ENCODE assay signal across 12 cellular contexts in the genomic region with DNA sequence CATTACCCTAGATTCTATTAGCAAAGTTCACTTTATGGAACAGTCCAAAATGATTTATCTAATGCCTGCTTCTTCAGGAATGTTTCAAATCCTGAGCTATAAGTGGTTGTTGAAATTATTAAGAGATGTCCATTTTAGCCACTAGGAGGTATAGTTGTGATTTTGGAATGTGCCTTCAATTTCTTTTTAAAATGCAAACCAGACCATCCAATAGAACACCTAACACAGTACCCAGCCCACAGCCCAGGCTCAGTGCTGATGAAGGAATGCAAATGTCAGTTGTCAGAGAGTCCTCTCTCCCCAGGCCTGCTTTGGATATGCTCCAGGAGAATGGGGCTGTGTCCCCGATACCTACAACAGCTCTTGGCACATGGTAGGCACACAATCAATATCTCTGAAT.
A peak's percentile ranks its signal among the peaks of the same experiment; 100 is the strongest.
DNase-seq lines count a peak whose midpoint lies in the region; ATAC-seq and TF ChIP-seq lines count a peak whose summit lies in the region.
"Had no signal": no experiment of that assay in that cellular context is flagged by ENCODE, and none has a peak within 500 bp of the region (broad histone marks: within the 10 kb centered on the region; RNA-seq: fewer than 3 reads in every experiment).

No MANE protein-coding gene starts in this region.

- ATAC-seq in lower lobe of right lung = no peak
- ATAC-seq: K562 had no signal

- H3K27me3 Mint-ChIP-seq in glutamatergic neuron (ENCODE audit: unreplicated experiment) = no peaks in the 10 kb centered on the region
- H3K27me3 Mint-ChIP-seq in CD8-positive, alpha-beta memory T cell = peaks cover 7 to 22% of the 10 kb centered on the region in 2 donors

- CTCF ChIA-PET in AG04450 (lab: Charles Lee) = interaction anchor here (0.6 to 6.4 kb wide), 26 partner anchors 10 to 494 kb away, joined by 3 to 105 read pairs (median 4); no protein-coding TSS in a partner anchor
- CTCF ChIA-PET in CD8-positive, alpha-beta memory T cell (lab: Charles Lee) = no interaction called here

- H3K4me1 ChIP-seq in GM23248 (ENCODE audit: insufficient read depth) (no peaks in the 10 kb centered on the region), lower lobe of right lung (no peaks in the 10 kb centered on the region)
- no peaks in the 10 kb centered on the region for H3K4me1 ChIP-seq in CD8-positive, alpha-beta memory T cell (ENCODE audit: insufficient read depth, low read length)
- H3K4me1 ChIP-seq: colonic mucosa had no signal

- no peaks in the 10 kb centered on the region for H3K9me3 Mint-ChIP-seq in glutamatergic neuron (ENCODE audit: unreplicated experiment)
- H3K9me3 Mint-ChIP-seq in CD8-positive, alpha-beta memory T cell = no peaks in the 10 kb centered on the region
- H3K9me3 Mint-ChIP-seq: activated T-cell treated with anti-CD3 and anti-CD28 coated beads, Interleukin-2, amount 50 U/mL, for 24 hours had no signal

- no peak overlapping the region for H3K27ac Mint-ChIP-seq in glutamatergic neuron (ENCODE audit: unreplicated experiment)
- H3K27ac Mint-ChIP-seq in CD8-positive, alpha-beta memory T cell = no peak overlapping the region
- H3K27ac Mint-ChIP-seq: activated T-cell treated with anti-CD3 and anti-CD28 coated beads, Interleukin-2, amount 50 U/mL, for 24 hours had no signal

- H3K36me3 ChIP-seq in GM23248 (ENCODE audit: low read depth) (no peaks in the 10 kb centered on the region), lower lobe of right lung (no peaks in the 10 kb centered on the region)
- no peaks in the 10 kb centered on the region for H3K36me3 ChIP-seq in CD8-positive, alpha-beta memory T cell (ENCODE audit: insufficient read depth, low read length)
- H3K36me3 ChIP-seq: colonic mucosa had no signal

- H2AFZ ChIP-seq in GM23248 = no peak overlapping the region

- intact Hi-C loops in lower lobe of right lung (cut with DNase I) = no loop called here

- H3K9me3 ChIP-seq in AG04450 (ENCODE audit: control insufficient read depth, insufficient read depth, low read length) (no peaks in the 10 kb centered on the region), GM23248 (ENCODE audit: low read depth) (no peaks in the 10 kb centered on the region), lower lobe of right lung (no peaks in the 10 kb centered on the region)
- H3K9me3 ChIP-seq in CD8-positive, alpha-beta memory T cell (ENCODE audit: low read length) = no peaks in the 10 kb centered on the region
- H3K9me3 ChIP-seq: colonic mucosa had no signal

- H3K27ac ChIP-seq in AG04450 (ENCODE audit: low read depth, low read length) (no peak overlapping the region), GM23248 (no peak overlapping the region), lower lobe of right lung (no peak overlapping the region)
- H3K27ac ChIP-seq in CD8-positive, alpha-beta memory T cell (ENCODE audit: low read depth, low read length) = no peak overlapping the region
- H3K27ac ChIP-seq: colonic mucosa had no signal

- H3K4me2 ChIP-seq in GM23248 (ENCODE audit: unreplicated experiment) = no peak overlapping the region

- DNase-seq in AG04450 (ENCODE audit: low read depth, low spot score) (no peak), GM23248 (peak; percentile 52), SW480 (ENCODE audit: low spot score) (peak; percentile 58), glutamatergic neuron (no peak), cerebellar nuclear complex (lab: John Stamatoyannopoulos, UW) (no peak), lower lobe of right lung (no peak), HuH-7.5 (ENCODE audit: low spot score) (no peak)
- DNase-seq in CD8-positive, alpha-beta memory T cell = no peak
- DNase-seq: activated T-cell treated with anti-CD3 and anti-CD28 coated beads, Interleukin-2, amount 50 U/mL, for 24 hours; Calu3; colonic mucosa had no signal

- in situ Hi-C loops in GM23248 (cut with MboI) = no loop called here

- peaks cover 7% of the 10 kb centered on the region for H3K36me3 Mint-ChIP-seq in glutamatergic neuron (ENCODE audit: unreplicated experiment)
- H3K36me3 Mint-ChIP-seq in CD8-positive, alpha-beta memory T cell = no peaks in the 10 kb centered on the region

- WGBS in GM23248 (ENCODE audit: low coverage in 1 of 2, low lambda C conversion rate in 2 of 2, missing lambda C conversion rate in 2 of 2), 2 experiments = 18 to 38% methylated on average over 1 of the region's 1 CpG

- no peaks in the 10 kb centered on the region for H3F3A ChIP-seq in GM23248 (ENCODE audit: insufficient read depth)

- H3K27me3 ChIP-seq in AG04450 (ENCODE audit: control insufficient read depth, insufficient read depth, low read length) (peaks cover 41% of the 10 kb centered on the region), GM23248 (replicated peaks; ENCODE audit: insufficient read depth) (no peaks in the 10 kb centered on the region; the same call in none of the 2 replicates), lower lobe of right lung (ENCODE audit: low read depth) (peaks cover 5% of the 10 kb centered on the region)
- no peaks in the 10 kb centered on the region for H3K27me3 ChIP-seq in CD8-positive, alpha-beta memory T cell (ENCODE audit: insufficient read depth, low read length, poor library complexity, severe bottlenecking)
- H3K27me3 ChIP-seq: colonic mucosa had no signal

- H3K4me1 Mint-ChIP-seq in glutamatergic neuron (ENCODE audit: low read depth, unreplicated experiment) = peaks cover 6% of the 10 kb centered on the region
- no peaks in the 10 kb centered on the region for H3K4me1 Mint-ChIP-seq in CD8-positive, alpha-beta memory T cell

- no peaks in the 10 kb centered on the region for H3K9me2 ChIP-seq in GM23248 (ENCODE audit: insufficient read depth)

- no peak overlapping the region for H3K4me3 Mint-ChIP-seq in glutamatergic neuron (ENCODE audit: unreplicated experiment)
- H3K4me3 Mint-ChIP-seq in CD8-positive, alpha-beta memory T cell = no peak overlapping the region
- H3K4me3 Mint-ChIP-seq: activated T-cell treated with anti-CD3 and anti-CD28 coated beads, Interleukin-2, amount 50 U/mL, for 24 hours had no signal

- no peaks in the 10 kb centered on the region for H4K20me1 ChIP-seq in GM23248 (ENCODE audit: insufficient read depth)

- H3K4me3 ChIP-seq in AG04450 (ENCODE audit: low read depth, low read length) (no peak overlapping the region), GM23248 (no peak overlapping the region), lower lobe of right lung (no peak overlapping the region)
- no peak overlapping the region for H3K4me3 ChIP-seq in CD8-positive, alpha-beta memory T cell (ENCODE audit: low read length)
- H3K4me3 ChIP-seq: colonic mucosa, K562 had no signal

- POLR2A ChIA-PET in AG04450 (lab: Yijun Ruan, JAX) = interaction anchor here (1.2 kb wide), 1 partner anchor 72 kb away, joined by 3 read pairs; no protein-coding TSS in a partner anchor
- POLR2A ChIA-PET in CD8-positive, alpha-beta memory T cell (lab: Charles Lee) = no interaction called here

- no peaks in the 10 kb centered on the region for H3K79me2 ChIP-seq in GM23248 (ENCODE audit: insufficient read depth)

- H3K9ac ChIP-seq in GM23248 = no peak overlapping the region

- TF ChIP-seq CTCF in AG04450 (IDR thresholded peaks at IDR 0.05; ENCODE audit: low read depth, low read length) (peak; percentile 54), glutamatergic neuron (IDR thresholded peaks at IDR 0.05; ENCODE audit: partially characterized antibody, unreplicated experiment) (peak; percentile 23), lower lobe of right lung (IDR thresholded peaks at IDR 0.05) (no peak)

Comparison
In these comparisons a context has a peak if more than half of its experiments do, and no peak if none do; other contexts are left out.
1. DNase-seq: peak in GM23248 (single experiment) and SW480 (single experiment); none in AG04450 (single experiment), glutamatergic neuron (single experiment), CD8-positive, alpha-beta memory T cell (0 of 5), cerebellar nuclear complex (0 of 2), lower lobe of right lung (single experiment) and HuH-7.5 (single experiment).